ENCODE assay signal across 8 cellular contexts in the genomic region with DNA sequence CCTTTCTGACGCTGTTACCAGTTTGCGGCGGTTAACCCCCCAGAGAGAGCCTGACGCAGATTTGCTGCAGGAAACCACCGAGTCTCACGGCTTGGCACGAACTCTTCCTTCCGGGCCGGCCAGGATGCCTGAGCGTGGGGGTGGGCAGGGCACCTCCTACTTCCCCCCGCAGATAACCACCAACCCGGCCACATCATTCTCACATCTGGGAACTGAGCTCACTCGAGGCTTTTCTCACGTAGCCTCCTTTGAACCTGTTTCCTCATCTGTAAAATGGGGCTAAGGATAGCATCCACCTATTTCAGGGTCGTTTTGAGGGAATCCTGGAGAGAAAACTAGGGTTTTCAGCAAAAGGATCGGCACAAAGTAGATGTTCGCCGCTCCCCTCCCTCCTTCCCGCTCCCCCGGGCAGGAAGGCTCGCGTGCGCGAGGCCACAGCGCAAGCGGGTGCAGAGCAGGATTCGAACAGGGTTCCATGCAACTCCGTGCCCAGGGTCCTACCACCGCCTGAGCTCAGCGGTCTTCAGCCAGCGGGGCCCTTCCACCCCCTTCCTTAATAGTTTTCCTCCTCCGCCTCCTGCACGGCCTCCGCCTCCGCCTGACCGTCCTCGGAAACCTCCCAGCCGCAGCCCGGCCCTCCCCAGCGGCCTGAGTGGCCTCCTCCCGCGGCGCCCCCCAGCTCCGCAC. TPM values are rescaled to one million over a fixed set of nuclear protein-coding genes. Genes with fewer than 3 reads are reported as not detected.
DNase-seq lines count a peak whose midpoint lies in the region; ATAC-seq and TF ChIP-seq lines count a peak whose summit lies in the region.

No MANE protein-coding gene starts in this region.

- H3K79me2 ChIP-seq in PC-9 (ENCODE audit: low read depth) = peaks cover 12% of the 10 kb centered on the region; the same call in 1 of the 2 replicates

- 7% methylated on average over 41 of the region's 44 CpGs for WGBS in suprapubic skin

- peak; percentile 45 for ATAC-seq in GM18505 (IDR thresholded peaks at IDR 0.05; ENCODE audit: unreplicated experiment)
- ATAC-seq in HG02938 (IDR thresholded peaks at IDR 0.05; ENCODE audit: unreplicated experiment) = peak; percentile 45

- DNase-seq in PC-9 (peak; percentile 75 to 78), activated T-helper 1 cell treated with Interleukin-2 at 50 U/mL for 16 hours (ENCODE audit: low read depth) (peak; percentile 93), fibroblast of the aortic adventitia (ENCODE audit: low read depth) (peak; percentile 97), suprapubic skin (ENCODE audit: low spot score in 2 of 2) (peak; percentile 94 to 95), NCI-H2081 (lab: John Stamatoyannopoulos, UW) (no peak)

- peak overlapping the region; percentile 66 for H3K4me3 ChIP-seq in PC-9
- H3K4me3 ChIP-seq in fibroblast of the aortic adventitia (ENCODE audit: low read depth, low read length) = peak overlapping the region; percentile 67
- H3K4me3 ChIP-seq in neutrophil (ENCODE audit: low read depth in 1 of 2, low read length in 1 of 2) = peak overlapping the region; percentile 65 to 81
- peak overlapping the region; percentile 67 for H3K4me3 ChIP-seq in suprapubic skin

- H3K27ac ChIP-seq in PC-9 (peak overlapping the region; percentile 89), neutrophil (peak overlapping the region; percentile 97), suprapubic skin (peak overlapping the region; percentile 86)

- H3K36me3 ChIP-seq in PC-9 (ENCODE audit: low read depth) = no peaks in the 10 kb centered on the region
- no peaks in the 10 kb centered on the region for H3K36me3 ChIP-seq in neutrophil
- no peaks in the 10 kb centered on the region for H3K36me3 ChIP-seq in suprapubic skin

- H3K4me1 ChIP-seq in PC-9 (replicated peaks; ENCODE audit: insufficient read depth) (peaks cover 49% of the 10 kb centered on the region), neutrophil (ENCODE audit: control insufficient read depth in 1 of 2, insufficient read depth in 1 of 2, low read depth in 1 of 2, low read length in 1 of 2) (peaks cover 49 to 53% of the 10 kb centered on the region in 2 experiments), suprapubic skin (peaks cover 23% of the 10 kb centered on the region)

- intact Hi-C loops in PC-9 (cut with micrococcal nuclease; ENCODE audit: unreplicated experiment) = no loop called here

- POLR2A ChIA-PET in PC-9 (lab: Charles Lee; ENCODE audit: unreplicated experiment) = interaction anchor here (0.6 to 1.1 kb wide), 5 partner anchors 24 to 1783 kb away, joined by 5 to 10 read pairs (median 5); a partner anchor contains a TSS

- peak; percentile 31 for TF ChIP-seq POLR2A in GM18505 (IDR thresholded peaks at IDR 0.05; ENCODE audit: borderline replicate concordance, extremely low read depth, insufficient read depth, insufficient read length)
- peak in 1 of 2 donors; percentile 28 for TF ChIP-seq POLR2A in suprapubic skin (IDR thresholded peaks at IDR 0.05)

- peaks cover 58% of the 10 kb centered on the region for H3F3A ChIP-seq in PC-9 (ENCODE audit: insufficient read depth, low read depth)

- H3K9me2 ChIP-seq in PC-9 (ENCODE audit: insufficient read depth) = no peaks in the 10 kb centered on the region

- TF ChIP-seq CTCF in PC-9 (conservative IDR thresholded peaks at IDR 0.05) (no peak), fibroblast of the aortic adventitia (IDR thresholded peaks at IDR 0.05; ENCODE audit: insufficient read depth, low read length) (no peak), neutrophil (IDR thresholded peaks at IDR 0.05) (no peak), suprapubic skin (IDR thresholded peaks at IDR 0.05) (no peak)

- no peak for TF ChIP-seq EP300 in suprapubic skin (IDR thresholded peaks at IDR 0.05)

- H3K9me3 ChIP-seq in PC-9 (ENCODE audit: insufficient read depth, low read depth) (no peaks in the 10 kb centered on the region), neutrophil (no peaks in the 10 kb centered on the region), suprapubic skin (no peaks in the 10 kb centered on the region)

- peak overlapping the region; percentile 91 for H3K4me2 ChIP-seq in PC-9

- peak overlapping the region; percentile 34 for H2AFZ ChIP-seq in PC-9

- CTCF ChIA-PET in PC-9 (lab: Charles Lee) = interaction anchor here (0.6 to 0.9 kb wide), 3 partner anchors 22 to 400 kb away, joined by 3 to 7 read pairs (median 3); no protein-coding TSS in a partner anchor

- H3K27me3 ChIP-seq in PC-9 (ENCODE audit: insufficient read depth, low read depth) (no peaks in the 10 kb centered on the region), neutrophil (no peaks in the 10 kb centered on the region), suprapubic skin (no peaks in the 10 kb centered on the region)

- H4K20me1 ChIP-seq in PC-9 (ENCODE audit: insufficient read depth) = no peaks in the 10 kb centered on the region

- TSS peak; percentile 75 for BruUV-seq in PC-9 (replicated peaks; lab: Mats Ljungman, UMichigan)

RNA-seq across cellular contexts. Expression of a gene that starts 23.7 kb away (rescaled TPM):
- total RNA-seq in PC-9 (2021) (178 and 212 TPM in 2 replicates), fibroblast of the aortic adventitia (ENCODE audit: low replicate concordance) (52.4 and 166 TPM in 2 replicates), suprapubic skin (100 to 1,000 TPM; 170 to 246 (median 225) TPM)

RNA-seq across cellular contexts. Expression of a gene that starts 57.3 kb away (rescaled TPM):
- total RNA-seq in PC-9 (2021) (37.0 and 46.9 TPM in 2 replicates), fibroblast of the aortic adventitia (ENCODE audit: low replicate concordance) (17.7 and 24.5 TPM in 2 replicates), suprapubic skin (10 to 100 TPM; 44.0 to 61.8 (median 46.7) TPM)

Comparison
In these comparisons a context has a peak if more than half of its experiments do, and no peak if none do; other contexts are left out.
1. DNase-seq: peak in PC-9 (2 of 2), activated T-helper 1 cell treated with Interleukin-2 at 50 U/mL for 16 hours (single experiment), fibroblast of the aortic adventitia (single experiment) and suprapubic skin (2 of 2); none in NCI-H2081 (0 of 2).
2. Peak in every context shown above with its lines, with median percentiles within 50 percentile points of each other: H3K27ac ChIP-seq and H3K4me3 ChIP-seq.